ENCODE assay signal across 8 cellular contexts in the genomic region with DNA sequence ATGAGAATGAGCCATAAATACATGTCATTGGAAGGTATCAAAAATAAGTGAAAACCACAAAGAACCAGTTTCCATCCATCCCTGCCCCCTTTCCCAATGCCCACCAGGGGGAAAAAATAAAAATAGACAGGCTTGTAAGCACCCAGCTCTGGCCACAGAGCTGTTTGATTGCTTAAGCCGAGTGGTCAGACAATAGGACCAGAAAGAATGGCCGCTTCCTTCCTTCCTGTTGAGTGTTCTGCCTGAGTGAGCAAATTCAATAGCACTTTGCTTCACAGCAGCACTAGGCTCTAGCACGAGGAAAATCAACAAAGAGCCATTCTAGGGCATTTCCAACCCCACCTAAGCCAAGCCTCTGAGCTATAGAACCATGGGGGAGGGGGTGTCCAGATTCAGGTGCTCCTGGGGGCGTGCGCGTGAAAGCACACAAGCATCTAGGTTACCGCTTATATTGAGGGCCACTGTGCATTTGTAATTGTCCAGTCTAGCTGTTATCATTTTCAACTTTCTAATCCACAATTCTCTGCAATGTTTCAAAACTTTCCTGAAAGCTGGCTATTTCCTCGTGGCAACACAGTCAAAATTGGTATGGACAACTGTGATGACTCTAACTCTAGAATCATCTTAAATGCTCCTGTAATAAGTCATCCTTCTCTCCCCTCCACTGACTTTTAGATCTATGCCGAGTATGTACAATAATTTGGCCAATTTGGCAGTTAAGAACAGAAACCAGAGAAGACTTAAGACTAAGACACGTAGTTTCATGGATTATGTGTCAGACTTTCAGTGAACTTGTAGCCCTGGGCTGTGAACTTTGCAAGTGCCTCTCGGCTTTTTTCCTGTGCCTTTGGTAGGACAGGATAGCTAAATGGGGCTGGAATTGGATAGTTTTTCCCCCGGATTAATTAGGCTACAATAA.
DNase-seq lines count a peak whose midpoint lies in the region; ATAC-seq and TF ChIP-seq lines count a peak whose summit lies in the region.

No MANE protein-coding gene starts in this region.

- 0 out of 2 replicates have a peak, but pooled peaks cover 2% of the 10 kb centered on the region for H3K9me3 ChIP-seq in MG63
- H3K9me3 ChIP-seq in suprapubic skin, result peaks cover 4% of the 10 kb centered on the region

- no peak for TF ChIP-seq EP300 in suprapubic skin (IDR thresholded peaks at IDR 0.05)

- H3K36me3 Mint-ChIP-seq in activated CD4-positive, alpha-beta T cell treated with anti-CD3 and anti-CD28 coated beads, Interleukin-2, amount 10 ng/mL, durations not matched to agents 24 days and 14 days (ENCODE audit: low read depth), result no peaks in the 10 kb centered on the region

- TF ChIP-seq CTCF in suprapubic skin (IDR thresholded peaks at IDR 0.05), result no peak

- no peaks in the 10 kb centered on the region for H3K4me1 Mint-ChIP-seq in activated CD4-positive, alpha-beta T cell treated with anti-CD3 and anti-CD28 coated beads, Interleukin-2, amount 10 ng/mL, durations not matched to agents 24 days and 14 days

- 85% methylated on average over 12 of the region's 12 CpGs for WGBS in suprapubic skin

- H3K36me3 ChIP-seq in MG63, result no peaks in the 10 kb centered on the region
- no peaks in the 10 kb centered on the region for H3K36me3 ChIP-seq in suprapubic skin

- ATAC-seq in HG02678 (IDR thresholded peaks at IDR 0.05; ENCODE audit: unreplicated experiment) (no peak), HG02885 (IDR thresholded peaks at IDR 0.05; ENCODE audit: poor library complexity, unreplicated experiment) (no peak)

- H3K4me3 ChIP-seq in MG63 (no peak overlapping the region), suprapubic skin (no peak overlapping the region)

- H3K27ac ChIP-seq in suprapubic skin, result no peak overlapping the region

- no peaks in the 10 kb centered on the region for H3K9me3 Mint-ChIP-seq in activated CD4-positive, alpha-beta T cell treated with anti-CD3 and anti-CD28 coated beads, Interleukin-2, amount 10 ng/mL, durations not matched to agents 24 days and 14 days

- no peak overlapping the region for H3K4me3 Mint-ChIP-seq in activated CD4-positive, alpha-beta T cell treated with anti-CD3 and anti-CD28 coated beads, Interleukin-2, amount 10 ng/mL, durations not matched to agents 24 days and 14 days

- no peaks in the 10 kb centered on the region for H3K4me1 ChIP-seq in suprapubic skin

- intact Hi-C loops in activated CD4-positive, alpha-beta T cell treated with anti-CD3 and anti-CD28 coated beads, Interleukin-2, amount 10 ng/mL, durations not matched to agents 24 days and 14 days (cut with micrococcal nuclease), result no loop called here

- peak; percentile 15 for DNase-seq in MG63
- DNase-seq in SKM-1 (lab: John Stamatoyannopoulos, UW; ENCODE audit: unreplicated experiment), result peak; percentile 58
- peak in 28 of 51 donors; percentile 1 to 64 (median 22) for DNase-seq in hypothalamus (lab: John Stamatoyannopoulos, UW)
- DNase-seq in superior temporal gyrus (ENCODE audit: extremely low spot score), result peak; percentile 53
- DNase-seq in activated CD4-positive, alpha-beta T cell treated with anti-CD3 and anti-CD28 coated beads, Interleukin-2, amount 10 ng/mL, durations not matched to agents 24 days and 14 days, result no peak
- DNase-seq in suprapubic skin (ENCODE audit: low spot score in 2 of 2), result no peak

- no peaks in the 10 kb centered on the region for H3K27me3 Mint-ChIP-seq in activated CD4-positive, alpha-beta T cell treated with anti-CD3 and anti-CD28 coated beads, Interleukin-2, amount 10 ng/mL, durations not matched to agents 24 days and 14 days

- no peaks in the 10 kb centered on the region for H3K27me3 ChIP-seq in MG63
- no peaks in the 10 kb centered on the region for H3K27me3 ChIP-seq in suprapubic skin

- no peak overlapping the region for H3K27ac Mint-ChIP-seq in activated CD4-positive, alpha-beta T cell treated with anti-CD3 and anti-CD28 coated beads, Interleukin-2, amount 10 ng/mL, durations not matched to agents 24 days and 14 days

- no peak for TF ChIP-seq POLR2A in suprapubic skin (IDR thresholded peaks at IDR 0.05)

Comparison
In these comparisons a context has a peak if more than half of its experiments do, and no peak if none do; other contexts are left out.
1. DNase-seq: peak in MG63 (single experiment), SKM-1 (single experiment), hypothalamus (28 of 51) and superior temporal gyrus (single experiment); none in activated CD4-positive, alpha-beta T cell treated with anti-CD3 and anti-CD28 coated beads, Interleukin-2, amount 10 ng/mL, durations not matched to agents 24 days and 14 days (single experiment) and suprapubic skin (0 of 2).